In genomic region chr5:177311361-177311722, GRCh38 we compare ENCODE assay signal across 8 cellular contexts. TPM values are rescaled to one million over a fixed set of nuclear protein-coding genes. Genes with fewer than 3 reads are reported as not detected.
DNase-seq lines count a peak whose midpoint lies in the region; ATAC-seq, FAIRE-seq and TF ChIP-seq lines count a peak whose summit lies in the region.

No MANE protein-coding gene starts in this region.

- WGBS in liver: 10% methylated on average over 27 of the region's 27 CpGs
- 2% methylated on average over 27 of the region's 27 CpGs for WGBS in urinary bladder

- peak; percentile 1 for ATAC-seq in HG03280 (IDR thresholded peaks at IDR 0.05; ENCODE audit: unreplicated experiment)

- no peaks in the 10 kb centered on the region for H3K27me3 ChIP-seq in liver (ENCODE audit: control insufficient read depth in 4 of 4, insufficient read depth in 4 of 4, low read length in 3 of 4)

- H3K27ac ChIP-seq in liver (ENCODE audit: low read depth in 1 of 2, low read length in 2 of 2) (no peak overlapping the region), urinary bladder (ENCODE audit: low read depth) (no peak overlapping the region)

- FAIRE-seq in H54 (lab: Jason Lieb, UNC): no peak

- peaks cover 6 to 19% (median 13%) of the 10 kb centered on the region in 4 donors for H3K4me1 ChIP-seq in liver (ENCODE audit: control insufficient read depth in 4 of 4, insufficient read depth in 4 of 4, low read length in 3 of 4)
- no peaks in the 10 kb centered on the region for H3K4me1 ChIP-seq in urinary bladder (ENCODE audit: insufficient read depth)

- DNase-seq in ELR (ENCODE audit: low read depth): peak; percentile 56
- DNase-seq in astrocyte of the hippocampus (ENCODE audit: low read depth, low spot score): peak; percentile 48
- no peak for DNase-seq in H54 (ENCODE audit: insufficient read length, low spot score)
- DNase-seq in cerebellar cortex (ENCODE audit: low spot score): no peak
- no peak for DNase-seq in D341Med (ENCODE audit: low spot score)

- TF ChIP-seq RAD21 in liver (IDR thresholded peaks at IDR 0.05): no peak

- TF ChIP-seq CTCF in liver (IDR thresholded peaks at IDR 0.05; ENCODE audit: low read depth, low read length, missing input control): no peak

- H3K9me3 ChIP-seq in liver (ENCODE audit: control insufficient read depth in 4 of 4, low read length in 3 of 4): no peaks in the 10 kb centered on the region

- H3K4me3 ChIP-seq in liver (ENCODE audit: low read depth in 1 of 3, low read length in 3 of 3) (peak overlapping the region; percentile 27 to 62 (median 50)), urinary bladder (ENCODE audit: low read depth, low read length) (peak overlapping the region; percentile 38)

- H3K36me3 ChIP-seq in liver (ENCODE audit: control insufficient read depth in 4 of 4, insufficient read depth in 3 of 4, low read depth in 1 of 4, low read length in 3 of 4) (peaks cover 3 to 9% (median 4%) of the 10 kb centered on the region in 4 donors), urinary bladder (ENCODE audit: insufficient read depth) (no peaks in the 10 kb centered on the region)

- no peak for TF ChIP-seq POLR2A in H54 (IDR thresholded peaks at IDR 0.05; ENCODE audit: low read depth, low read length)

- H3K9ac ChIP-seq in liver (ENCODE audit: low read depth in 1 of 2, low read length in 2 of 2): no peak overlapping the region

TF ChIP-seq in liver, 16 proteins besides CTCF, POLR2A, EP300 and RAD21:
- TF ChIP-seq JUND (IDR thresholded peaks at IDR 0.05) (no peak), HNF4G (IDR thresholded peaks at IDR 0.05) (no peak), EGR1 (IDR thresholded peaks at IDR 0.05; ENCODE audit: low read depth in 2 of 2) (no peak), HNF4A (conservative IDR thresholded peaks at IDR 0.05) (no peak), FOXA1 (IDR thresholded peaks at IDR 0.05) (no peak), TAF1 (conservative IDR thresholded peaks at IDR 0.05) (no peak), NR2F2 (IDR thresholded peaks at IDR 0.05) (no peak), REST (IDR thresholded peaks at IDR 0.05) (no peak)
- TF ChIP-seq, protein P1, sequence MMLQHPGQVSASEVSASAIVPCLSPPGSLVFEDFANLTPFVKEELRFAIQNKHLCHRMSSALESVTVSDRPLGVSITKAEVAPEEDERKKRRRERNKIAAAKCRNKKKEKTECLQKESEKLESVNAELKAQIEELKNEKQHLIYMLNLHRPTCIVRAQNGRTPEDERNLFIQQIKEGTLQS (IDR thresholded peaks at IDR 0.05): no peak

RNA-seq across cellular contexts. Expression of gene MXD3, which starts 0.4 kb away (rescaled TPM):
- total RNA-seq in liver: 10 to 100 TPM in 1 of 2 donors, 1 to 10 TPM in 1; 6.0 to 36.8 TPM
- polyA plus RNA-seq in liver: 1 to 10 TPM; 1.9 to 8.0 TPM
- total RNA-seq in urinary bladder: 11.3 TPM
- polyA plus RNA-seq in urinary bladder: 4.0 TPM

RNA-seq across cellular contexts. Expression of gene PRELID1, which starts 7.7 kb away (rescaled TPM):
- 10 to 100 TPM; 47.9 to 58.4 TPM for total RNA-seq in liver
- polyA plus RNA-seq in liver: 100 to 1,000 TPM; 112 to 200 TPM
- total RNA-seq in urinary bladder: 40.8 TPM
- 122 TPM for polyA plus RNA-seq in urinary bladder

RNA-seq across cellular contexts. Expression of gene RAB24, which starts 7.8 kb away (rescaled TPM):
- 10 to 100 TPM in 1 of 2 donors, 1 to 10 TPM in 1; 8.5 to 10.3 TPM for total RNA-seq in liver
- 10 to 100 TPM; 13.8 to 19.0 TPM for polyA plus RNA-seq in liver
- 9.7 TPM for total RNA-seq in urinary bladder
- 50.6 TPM for polyA plus RNA-seq in urinary bladder

RNA-seq across cellular contexts. Expression of gene LMAN2, which starts 40.1 kb away (rescaled TPM):
- total RNA-seq in liver: 100 to 1,000 TPM; 279 to 478 TPM
- polyA plus RNA-seq in liver: 100 to 1,000 TPM; 243 to 449 TPM
- total RNA-seq in urinary bladder: 101 TPM
- 209 TPM for polyA plus RNA-seq in urinary bladder

RNA-seq across cellular contexts. Expression of gene RGS14, which starts 46.4 kb away (rescaled TPM):
- total RNA-seq in liver (10 to 100 TPM; 10.2 to 53.8 TPM), urinary bladder (4.7 TPM)
- polyA plus RNA-seq in liver (10 to 100 TPM; 30.7 to 35.8 TPM), urinary bladder (16.4 TPM)

Comparison
In these comparisons a context has a peak if more than half of its experiments do, and no peak if none do; other contexts are left out.
1. DNase-seq: peak in ELR (single experiment) and astrocyte of the hippocampus (single experiment); none in H54 (single experiment), cerebellar cortex (single experiment) and D341Med (single experiment).